ENCODE assay signal across 17 cellular contexts in genomic region chr6:90676516-90676915, GRCh38.
"Had no signal": no experiment of that assay in that cellular context is flagged by ENCODE, and none has a peak within 500 bp of the region (broad histone marks: within the 10 kb centered on the region; RNA-seq: fewer than 3 reads in every experiment).

No MANE protein-coding gene starts in this region.

- H3K4me3 Mint-ChIP-seq: effector memory CD8-positive, alpha-beta T cell; naive thymus-derived CD4-positive, alpha-beta T cell; stimulated activated naive CD8-positive, alpha-beta T cell treated with anti-CD3 and anti-CD28 coated beads, Interleukin-15, amount 100 ng/mL, for 72 hours; T-helper 17 cell had no signal

- H3K9me3 Mint-ChIP-seq: effector memory CD8-positive, alpha-beta T cell; naive thymus-derived CD4-positive, alpha-beta T cell; stimulated activated naive CD8-positive, alpha-beta T cell treated with anti-CD3 and anti-CD28 coated beads, Interleukin-15, amount 100 ng/mL, for 72 hours had no signal

- H3K36me3 Mint-ChIP-seq: naive thymus-derived CD4-positive, alpha-beta T cell had no signal

- H3K4me1 ChIP-seq: parathyroid adenoma, upper lobe of right lung had no signal

- ATAC-seq: effector memory CD8-positive, alpha-beta T cell; left lobe of liver; mucosa of descending colon; naive thymus-derived CD4-positive, alpha-beta T cell; stimulated activated naive CD8-positive, alpha-beta T cell treated with anti-CD3 and anti-CD28 coated beads, Interleukin-15, amount 100 ng/mL, for 72 hours; T-helper 17 cell; upper lobe of right lung had no signal

- H3K36me3 ChIP-seq: neutrophil, upper lobe of right lung had no signal

- H3K4me3 ChIP-seq: mucosa of descending colon, upper lobe of right lung had no signal

- H3K27me3 ChIP-seq: neutrophil, upper lobe of right lung had no signal

- H3K4me1 Mint-ChIP-seq: naive thymus-derived CD4-positive, alpha-beta T cell; stimulated activated naive CD8-positive, alpha-beta T cell treated with anti-CD3 and anti-CD28 coated beads, Interleukin-15, amount 100 ng/mL, for 72 hours; T-helper 17 cell had no signal

- H3K27ac ChIP-seq: epithelial cell of prostate, neutrophil, parathyroid adenoma, upper lobe of right lung had no signal

- H3K9me3 ChIP-seq: mucosa of descending colon, neutrophil, upper lobe of right lung had no signal

- H3K27ac Mint-ChIP-seq: effector memory CD8-positive, alpha-beta T cell; naive thymus-derived CD4-positive, alpha-beta T cell; stimulated activated naive CD8-positive, alpha-beta T cell treated with anti-CD3 and anti-CD28 coated beads, Interleukin-15, amount 100 ng/mL, for 72 hours; T-helper 17 cell had no signal

- H3K9ac ChIP-seq: parathyroid adenoma had no signal

- DNase-seq: activated CD4-positive, alpha-beta T cell treated with anti-CD3 and anti-CD28 coated beads for 48 hours; activated naive CD4-positive, alpha-beta T cell; aorta; dermis blood vessel endothelial cell; effector memory CD8-positive, alpha-beta T cell; foreskin melanocyte; mammary epithelial cell; mucosa of descending colon; naive thymus-derived CD4-positive, alpha-beta T cell; stimulated activated CD4-positive, alpha-beta T cell treated with anti-CD3 and anti-CD28 coated beads, Interleukin-1b, Interleukin-23, amount 100 ng/mL, for 48 hours; stimulated activated naive CD8-positive, alpha-beta T cell treated with anti-CD3 and anti-CD28 coated beads, Interleukin-15, amount 100 ng/mL, for 72 hours; T-helper 17 cell; upper lobe of right lung had no signal
